20 cellular contexts compared by ENCODE assay signal in the genomic region with DNA sequence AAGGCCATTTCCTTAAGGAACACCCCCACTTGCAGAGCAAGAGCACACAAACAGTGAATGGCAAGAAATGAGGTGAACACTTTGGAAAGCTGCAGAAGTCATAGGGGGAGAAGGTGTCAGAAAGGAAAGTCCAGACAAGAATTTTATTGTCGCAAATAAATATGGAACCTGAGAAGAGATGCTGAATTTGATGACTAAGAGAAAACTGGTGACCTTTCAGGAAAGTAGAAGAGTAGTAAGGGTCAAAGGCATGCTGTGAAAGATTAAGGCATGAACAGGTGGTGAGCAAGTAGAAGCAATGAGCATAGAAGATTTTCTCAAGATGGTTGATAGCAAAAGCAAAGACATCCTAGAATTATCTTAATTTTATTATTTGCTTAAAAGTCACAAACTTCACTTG.
DNase-seq lines count a peak whose midpoint lies in the region; ATAC-seq and TF ChIP-seq lines count a peak whose summit lies in the region.
"Had no signal": no experiment of that assay in that cellular context is flagged by ENCODE, and none has a peak within 500 bp of the region (broad histone marks: within the 10 kb centered on the region; RNA-seq: fewer than 3 reads in every experiment).

No MANE protein-coding gene starts in this region.

- no peaks in the 10 kb centered on the region for H3K36me3 ChIP-seq in neutrophil
- H3K36me3 ChIP-seq: BE2C had no signal

- intact Hi-C loops in CD14-positive monocyte (cut with micrococcal nuclease): no loop called here

- H3K4me3 ChIP-seq in HL-60 (replicated peaks; ENCODE audit: insufficient read depth, low read length): no peak overlapping the region
- no peak overlapping the region for H3K4me3 ChIP-seq in neutrophil (ENCODE audit: low read depth in 1 of 2, low read length in 1 of 2)
- H3K4me3 ChIP-seq: BLaER1 treated with 17β-estradiol and CSF1 and Interleukin-3, amounts not matched to agents 10 nM and 100 nM; GM23248 had no signal

- H3K36me3 Mint-ChIP-seq in CD14-positive monocyte: no peaks in the 10 kb centered on the region
- H3K36me3 Mint-ChIP-seq: CD4-positive, alpha-beta memory T cell had no signal

- H3K9me3 Mint-ChIP-seq in CD14-positive monocyte: peaks cover 0 to 4% (median 2%) of the 10 kb centered on the region in 7 donors

- H3K27ac Mint-ChIP-seq in CD14-positive monocyte: no peak overlapping the region
- H3K27ac Mint-ChIP-seq: CD4-positive, alpha-beta memory T cell had no signal

- no peak for ATAC-seq in GM18511 (IDR thresholded peaks at IDR 0.05; ENCODE audit: unreplicated experiment)

- no peak overlapping the region for H3K4me3 Mint-ChIP-seq in CD14-positive monocyte
- H3K4me3 Mint-ChIP-seq: CD4-positive, alpha-beta memory T cell had no signal

- H3K9me3 ChIP-seq in neutrophil: no peaks in the 10 kb centered on the region
- H3K9me3 ChIP-seq: BE2C; BLaER1 treated with 17β-estradiol and CSF1 and Interleukin-3, amounts not matched to agents 10 nM and 100 nM had no signal

- peaks cover 17% of the 10 kb centered on the region for H3K4me1 Mint-ChIP-seq in CD14-positive monocyte
- H3K4me1 Mint-ChIP-seq: CD4-positive, alpha-beta memory T cell had no signal

- H3K27ac ChIP-seq in HL-60 (replicated peaks): peak overlapping the region; percentile 79; the same call in 1 of the 2 replicates
- H3K27ac ChIP-seq in neutrophil: peak overlapping the region; percentile 77
- H3K27ac ChIP-seq: 22Rv1; BLaER1 treated with 17β-estradiol and CSF1 and Interleukin-3, amounts not matched to agents 10 nM and 100 nM; GM23248 had no signal

- H3K4me1 ChIP-seq in neutrophil (ENCODE audit: control insufficient read depth in 1 of 2, insufficient read depth in 1 of 2, low read depth in 1 of 2, low read length in 1 of 2): peaks cover 44 to 55% of the 10 kb centered on the region in 2 experiments
- H3K4me1 ChIP-seq: BE2C had no signal

- TF ChIP-seq CTCF in HL-60 (IDR thresholded peaks at IDR 0.05; ENCODE audit: insufficient read depth, low read length): no peak
- TF ChIP-seq CTCF in neutrophil (IDR thresholded peaks at IDR 0.05): no peak
- no peak for TF ChIP-seq CTCF in CD14-positive monocyte (IDR thresholded peaks at IDR 0.05)

- H3K27me3 Mint-ChIP-seq in CD14-positive monocyte (ENCODE audit: low read depth in 3 of 3): no peaks in the 10 kb centered on the region
- H3K27me3 Mint-ChIP-seq: CD4-positive, alpha-beta memory T cell had no signal

- peak; percentile 12 for DNase-seq in NCI-H2227 treated with DMSO at 0.1 percent for 48 hours (lab: John Stamatoyannopoulos, UW)
- no peak for DNase-seq in NCI-H2227 (lab: John Stamatoyannopoulos, UW; ENCODE audit: unreplicated experiment)
- DNase-seq in HL-60 (ENCODE audit: low read depth in 1 of 2, low spot score in 1 of 2): no peak
- no peak for DNase-seq in CD14-positive monocyte (ENCODE audit: low spot score)
- DNase-seq: ACHN; AML-193; BE2C; Calu3; CD4-positive, alpha-beta memory T cell; COR-L47; DMS53; DMS79 treated with DMSO at 0.1 percent for 48 hours; GF-D8; GM23248; H7; HCEC 1CT had no signal

- H3K27me3 ChIP-seq in HL-60 (ENCODE audit: insufficient read depth, poor library complexity, severe bottlenecking) (no peaks in the 10 kb centered on the region), neutrophil (no peaks in the 10 kb centered on the region)
- H3K27me3 ChIP-seq: BE2C; BLaER1 treated with 17β-estradiol and CSF1 and Interleukin-3, amounts not matched to agents 10 nM and 100 nM had no signal
